3 cellular contexts compared by ENCODE assay signal in the genomic region with DNA sequence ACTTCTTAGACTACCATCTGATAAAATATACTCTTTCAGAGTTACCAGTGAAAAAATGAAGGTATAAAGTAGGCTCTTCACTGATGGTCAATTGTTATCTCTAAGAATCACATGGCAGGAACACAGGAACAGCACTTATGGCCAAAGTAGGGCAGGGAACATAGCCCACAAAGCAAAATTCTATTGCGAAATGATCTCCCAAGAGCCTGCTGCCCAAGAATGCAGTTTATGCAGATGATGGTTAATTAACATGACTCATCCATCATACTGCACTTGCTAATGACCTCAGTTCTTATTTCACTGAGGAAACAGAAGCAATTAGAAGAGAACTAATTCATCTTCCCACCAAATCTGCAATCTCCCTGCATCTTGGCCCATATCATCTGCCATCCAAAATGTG.
TF ChIP-seq lines count a peak whose summit lies in the region.

No MANE protein-coding gene starts in this region.

TF ChIP-seq in SK-N-SH treated with all-trans-retinoic acid at 6 μM for 48 hours, 23 proteins besides CTCF, POLR2A, EP300 and RAD21:
- TF ChIP-seq, protein P1, sequence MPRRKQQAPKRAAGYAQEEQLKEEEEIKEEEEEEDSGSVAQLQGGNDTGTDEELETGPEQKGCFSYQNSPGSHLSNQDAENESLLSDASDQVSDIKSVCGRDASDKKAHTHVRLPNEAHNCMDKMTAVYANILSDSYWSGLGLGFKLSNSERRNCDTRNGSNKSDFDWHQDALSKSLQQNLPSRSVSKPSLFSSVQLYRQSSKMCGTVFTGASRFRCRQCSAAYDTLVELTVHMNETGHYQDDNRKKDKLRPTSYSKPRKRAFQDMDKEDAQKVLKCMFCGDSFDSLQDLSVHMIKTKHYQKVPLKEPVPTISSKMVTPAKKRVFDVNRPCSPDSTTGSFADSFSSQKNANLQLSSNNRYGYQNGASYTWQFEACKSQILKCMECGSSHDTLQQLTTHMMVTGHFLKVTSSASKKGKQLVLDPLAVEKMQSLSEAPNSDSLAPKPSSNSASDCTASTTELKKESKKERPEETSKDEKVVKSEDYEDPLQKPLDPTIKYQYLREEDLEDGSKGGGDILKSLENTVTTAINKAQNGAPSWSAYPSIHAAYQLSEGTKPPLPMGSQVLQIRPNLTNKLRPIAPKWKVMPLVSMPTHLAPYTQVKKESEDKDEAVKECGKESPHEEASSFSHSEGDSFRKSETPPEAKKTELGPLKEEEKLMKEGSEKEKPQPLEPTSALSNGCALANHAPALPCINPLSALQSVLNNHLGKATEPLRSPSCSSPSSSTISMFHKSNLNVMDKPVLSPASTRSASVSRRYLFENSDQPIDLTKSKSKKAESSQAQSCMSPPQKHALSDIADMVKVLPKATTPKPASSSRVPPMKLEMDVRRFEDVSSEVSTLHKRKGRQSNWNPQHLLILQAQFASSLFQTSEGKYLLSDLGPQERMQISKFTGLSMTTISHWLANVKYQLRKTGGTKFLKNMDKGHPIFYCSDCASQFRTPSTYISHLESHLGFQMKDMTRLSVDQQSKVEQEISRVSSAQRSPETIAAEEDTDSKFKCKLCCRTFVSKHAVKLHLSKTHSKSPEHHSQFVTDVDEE (CRISPR knock-in tag; IDR thresholded peaks at IDR 0.05): no peak
- TF ChIP-seq ISL1 (CRISPR knock-in tag; IDR thresholded peaks at IDR 0.05): peak; percentile 65

TF ChIP-seq in SK-N-SH, 30 proteins besides CTCF, POLR2A, EP300 and RAD21 (continued from another document):
- TF ChIP-seq, protein P2, sequence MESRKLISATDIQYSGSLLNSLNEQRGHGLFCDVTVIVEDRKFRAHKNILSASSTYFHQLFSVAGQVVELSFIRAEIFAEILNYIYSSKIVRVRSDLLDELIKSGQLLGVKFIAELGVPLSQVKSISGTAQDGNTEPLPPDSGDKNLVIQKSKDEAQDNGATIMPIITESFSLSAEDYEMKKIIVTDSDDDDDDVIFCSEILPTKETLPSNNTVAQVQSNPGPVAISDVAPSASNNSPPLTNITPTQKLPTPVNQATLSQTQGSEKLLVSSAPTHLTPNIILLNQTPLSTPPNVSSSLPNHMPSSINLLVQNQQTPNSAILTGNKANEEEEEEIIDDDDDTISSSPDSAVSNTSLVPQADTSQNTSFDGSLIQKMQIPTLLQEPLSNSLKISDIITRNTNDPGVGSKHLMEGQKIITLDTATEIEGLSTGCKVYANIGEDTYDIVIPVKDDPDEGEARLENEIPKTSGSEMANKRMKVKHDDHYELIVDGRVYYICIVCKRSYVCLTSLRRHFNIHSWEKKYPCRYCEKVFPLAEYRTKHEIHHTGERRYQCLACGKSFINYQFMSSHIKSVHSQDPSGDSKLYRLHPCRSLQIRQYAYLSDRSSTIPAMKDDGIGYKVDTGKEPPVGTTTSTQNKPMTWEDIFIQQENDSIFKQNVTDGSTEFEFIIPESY (IDR thresholded peaks at IDR 0.05; ENCODE audit: borderline replicate concordance, low read depth): no peak
- TF ChIP-seq TCF12 (IDR thresholded peaks at IDR 0.05) (no peak), FOXM1 (IDR thresholded peaks at IDR 0.05; ENCODE audit: low read depth) (no peak), RCOR1 (IDR thresholded peaks at IDR 0.05; ENCODE audit: low read length) (no peak), FOXJ3 (CRISPR knock-in tag; IDR thresholded peaks at IDR 0.05) (no peak), RXRA (IDR thresholded peaks at IDR 0.05; ENCODE audit: borderline replicate concordance, low read depth) (no peak), MEF2A (IDR thresholded peaks at IDR 0.05; ENCODE audit: borderline replicate concordance, low read depth) (no peak), MXI1 (IDR thresholded peaks at IDR 0.05; ENCODE audit: low read depth, low read length) (no peak), JUND (IDR thresholded peaks at IDR 0.05) (no peak), YY1 (IDR thresholded peaks at IDR 0.05; ENCODE audit: low read depth) (no peak), NRF1 (IDR thresholded peaks at IDR 0.05; ENCODE audit: low read depth, low read length) (no peak), TEAD4 (IDR thresholded peaks at IDR 0.05; ENCODE audit: borderline replicate concordance, insufficient read depth) (no peak), NFIC (IDR thresholded peaks at IDR 0.05; ENCODE audit: borderline replicate concordance) (no peak), SMC3 (IDR thresholded peaks at IDR 0.05; ENCODE audit: low read depth, low read length) (no peak)
- TF ChIP-seq, protein P3, sequence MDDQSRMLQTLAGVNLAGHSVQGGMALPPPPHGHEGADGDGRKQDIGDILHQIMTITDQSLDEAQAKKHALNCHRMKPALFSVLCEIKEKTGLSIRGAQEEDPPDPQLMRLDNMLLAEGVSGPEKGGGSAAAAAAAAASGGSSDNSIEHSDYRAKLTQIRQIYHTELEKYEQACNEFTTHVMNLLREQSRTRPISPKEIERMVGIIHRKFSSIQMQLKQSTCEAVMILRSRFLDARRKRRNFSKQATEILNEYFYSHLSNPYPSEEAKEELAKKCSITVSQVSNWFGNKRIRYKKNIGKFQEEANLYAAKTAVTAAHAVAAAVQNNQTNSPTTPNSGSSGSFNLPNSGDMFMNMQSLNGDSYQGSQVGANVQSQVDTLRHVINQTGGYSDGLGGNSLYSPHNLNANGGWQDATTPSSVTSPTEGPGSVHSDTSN (IDR thresholded peaks at IDR 0.05): no peak
- TF ChIP-seq, protein P4, sequence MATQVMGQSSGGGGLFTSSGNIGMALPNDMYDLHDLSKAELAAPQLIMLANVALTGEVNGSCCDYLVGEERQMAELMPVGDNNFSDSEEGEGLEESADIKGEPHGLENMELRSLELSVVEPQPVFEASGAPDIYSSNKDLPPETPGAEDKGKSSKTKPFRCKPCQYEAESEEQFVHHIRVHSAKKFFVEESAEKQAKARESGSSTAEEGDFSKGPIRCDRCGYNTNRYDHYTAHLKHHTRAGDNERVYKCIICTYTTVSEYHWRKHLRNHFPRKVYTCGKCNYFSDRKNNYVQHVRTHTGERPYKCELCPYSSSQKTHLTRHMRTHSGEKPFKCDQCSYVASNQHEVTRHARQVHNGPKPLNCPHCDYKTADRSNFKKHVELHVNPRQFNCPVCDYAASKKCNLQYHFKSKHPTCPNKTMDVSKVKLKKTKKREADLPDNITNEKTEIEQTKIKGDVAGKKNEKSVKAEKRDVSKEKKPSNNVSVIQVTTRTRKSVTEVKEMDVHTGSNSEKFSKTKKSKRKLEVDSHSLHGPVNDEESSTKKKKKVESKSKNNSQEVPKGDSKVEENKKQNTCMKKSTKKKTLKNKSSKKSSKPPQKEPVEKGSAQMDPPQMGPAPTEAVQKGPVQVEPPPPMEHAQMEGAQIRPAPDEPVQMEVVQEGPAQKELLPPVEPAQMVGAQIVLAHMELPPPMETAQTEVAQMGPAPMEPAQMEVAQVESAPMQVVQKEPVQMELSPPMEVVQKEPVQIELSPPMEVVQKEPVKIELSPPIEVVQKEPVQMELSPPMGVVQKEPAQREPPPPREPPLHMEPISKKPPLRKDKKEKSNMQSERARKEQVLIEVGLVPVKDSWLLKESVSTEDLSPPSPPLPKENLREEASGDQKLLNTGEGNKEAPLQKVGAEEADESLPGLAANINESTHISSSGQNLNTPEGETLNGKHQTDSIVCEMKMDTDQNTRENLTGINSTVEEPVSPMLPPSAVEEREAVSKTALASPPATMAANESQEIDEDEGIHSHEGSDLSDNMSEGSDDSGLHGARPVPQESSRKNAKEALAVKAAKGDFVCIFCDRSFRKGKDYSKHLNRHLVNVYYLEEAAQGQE (IDR thresholded peaks at IDR 0.05; ENCODE audit: low read depth, low read length): no peak
- TF ChIP-seq, protein P5, sequence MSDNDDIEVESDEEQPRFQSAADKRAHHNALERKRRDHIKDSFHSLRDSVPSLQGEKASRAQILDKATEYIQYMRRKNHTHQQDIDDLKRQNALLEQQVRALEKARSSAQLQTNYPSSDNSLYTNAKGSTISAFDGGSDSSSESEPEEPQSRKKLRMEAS (IDR thresholded peaks at IDR 0.05; ENCODE audit: low read depth): no peak

TF ChIP-seq in H1, 55 proteins besides CTCF, POLR2A, EP300 and RAD21 (continued from another document):
- TF ChIP-seq SP2 (IDR thresholded peaks at IDR 0.05; ENCODE audit: low read length) (no peak), JUND (IDR thresholded peaks at IDR 0.05; ENCODE audit: low read length) (peak; percentile 48; the same call in 1 of the 2 replicates)
